ENCODE assay signal across 17 cellular contexts in genomic region chr2:112174383-112174782, GRCh38.
"Had no signal": no experiment of that assay in that cellular context is flagged by ENCODE, and none has a peak within 500 bp of the region (broad histone marks: within the 10 kb centered on the region; RNA-seq: fewer than 3 reads in every experiment).

No MANE protein-coding gene starts in this region.

- H3K36me3 ChIP-seq: colonic mucosa, left ventricle myocardium inferior had no signal

- H3K27ac ChIP-seq: colonic mucosa, left ventricle myocardium inferior had no signal

- H3K9me3 Mint-ChIP-seq: activated B cell treated with CpG ODN at 0.5 μM for 24 hours; activated naive CD8-positive, alpha-beta T cell treated with anti-CD3 and anti-CD28 coated beads, Interleukin-2, amount 10 ng/mL, durations not matched to agents 7 days and 5 days; activated T-cell treated with anti-CD3 and anti-CD28 coated beads, Interleukin-2, amount 50 U/mL, for 24 hours; natural killer cell; T-helper 2 cell treated with Interferon-gamma antibody and Interleukin-4, amounts not matched to agents 5 μg/mL and 100 μg/mL, for 36 hours had no signal

- ATAC-seq: mucosa of descending colon, natural killer cell had no signal

- H3K27me3 Mint-ChIP-seq: activated T-cell treated with anti-CD3 and anti-CD28 coated beads, Interleukin-2, amount 50 U/mL, for 24 hours had no signal

- H3K36me3 Mint-ChIP-seq: natural killer cell had no signal

- H3K4me3 Mint-ChIP-seq: activated B cell treated with CpG ODN at 0.5 μM for 24 hours; activated naive CD8-positive, alpha-beta T cell treated with anti-CD3 and anti-CD28 coated beads, Interleukin-2, amount 10 ng/mL, durations not matched to agents 7 days and 5 days; activated T-cell treated with anti-CD3 and anti-CD28 coated beads, Interleukin-2, amount 50 U/mL, for 24 hours; brain; natural killer cell had no signal

- H3K4me1 ChIP-seq: colonic mucosa, left ventricle myocardium inferior had no signal

- DNase-seq: activated B cell treated with CpG ODN at 0.5 μM for 24 hours; activated CD4-positive, alpha-beta T cell treated with anti-CD3 and anti-CD28 coated beads, Interleukin-2, amount 50 U/mL, for 48 hours; activated gamma-delta T cell treated with Interleukin-2 at 50 U/mL for 16 hours; activated naive CD8-positive, alpha-beta T cell treated with anti-CD3 and anti-CD28 coated beads, Interleukin-2, amount 10 ng/mL, durations not matched to agents 7 days and 5 days; activated T-cell treated with anti-CD3 and anti-CD28 coated beads, Interleukin-2, amount 50 U/mL, for 24 hours; colonic mucosa; left ventricle myocardium inferior; mucosa of descending colon; natural killer cell; posterior cingulate gyrus; stimulated activated CD4-positive, alpha-beta T cell treated with anti-CD3 and anti-CD28 coated beads, Interleukin-4, amount 100 ng/mL, for 4 hours; stimulated activated CD8-positive, alpha-beta memory T cell treated with anti-CD3 and anti-CD28 coated beads, Interleukin-4, amount 100 ng/mL, for 48 hours; stimulated activated naive CD4-positive, alpha-beta T cell treated with Interleukin-2 at 50 U/mL for 16 hours; trophoblast cell had no signal

- H3K9me3 ChIP-seq: colonic mucosa, left ventricle myocardium inferior, mucosa of descending colon had no signal

- FAIRE-seq: endometrium had no signal

- H3K4me1 Mint-ChIP-seq: activated B cell treated with CpG ODN at 0.5 μM for 24 hours; activated naive CD8-positive, alpha-beta T cell treated with anti-CD3 and anti-CD28 coated beads, Interleukin-2, amount 10 ng/mL, durations not matched to agents 7 days and 5 days; brain had no signal

- H3K4me3 ChIP-seq: colonic mucosa, left ventricle myocardium inferior, mucosa of descending colon had no signal

- H3K27ac Mint-ChIP-seq: activated B cell treated with CpG ODN at 0.5 μM for 24 hours; activated naive CD8-positive, alpha-beta T cell treated with anti-CD3 and anti-CD28 coated beads, Interleukin-2, amount 10 ng/mL, durations not matched to agents 7 days and 5 days; brain; natural killer cell had no signal

- H3K27me3 ChIP-seq: colonic mucosa had no signal
